Comparison of ENCODE assay signal across 11 cellular contexts in the genomic region with DNA sequence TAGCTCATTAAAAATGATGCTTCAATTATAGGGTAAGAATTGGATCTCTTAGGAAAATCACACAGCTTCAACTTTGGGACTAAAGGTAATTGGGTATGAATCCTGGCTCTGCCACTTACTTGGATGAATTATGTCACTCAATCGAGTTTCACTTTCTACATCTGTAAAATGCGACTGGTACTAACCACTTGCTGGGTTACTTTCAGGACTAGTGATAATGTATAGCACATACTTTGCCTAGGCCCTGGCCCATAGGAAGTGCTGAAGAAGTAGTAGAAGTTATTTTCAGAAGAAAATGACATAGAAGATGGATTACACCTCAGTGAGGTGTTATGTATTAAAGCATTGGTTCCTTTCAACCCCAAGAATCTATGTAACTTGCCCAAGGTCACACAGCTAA. TPM values are rescaled to one million over a fixed set of nuclear protein-coding genes. Genes with fewer than 3 reads are reported as not detected.
DNase-seq lines count a peak whose midpoint lies in the region; ATAC-seq, FAIRE-seq and TF ChIP-seq lines count a peak whose summit lies in the region.
"Had no signal": no experiment of that assay in that cellular context is flagged by ENCODE, and none has a peak within 500 bp of the region (broad histone marks: within the 10 kb centered on the region; RNA-seq: fewer than 3 reads in every experiment).

No MANE protein-coding gene starts in this region.

- FAIRE-seq in GM12891 (lab: Jason Lieb, UNC), result peak; percentile 78
- FAIRE-seq in D721Med (lab: Jason Lieb, UNC), result no peak

- H3K27ac Mint-ChIP-seq in activated naive CD8-positive, alpha-beta T cell treated with anti-CD3 and anti-CD28 coated beads, Interleukin-2, amount 10 ng/mL, durations not matched to agents 7 days and 5 days, result peak overlapping the region; percentile 97
- H3K27ac Mint-ChIP-seq: nephron had no signal

- ATAC-seq in GM21360 (IDR thresholded peaks at IDR 0.05; ENCODE audit: unreplicated experiment) (peak; percentile 54), HG03175 (IDR thresholded peaks at IDR 0.05; ENCODE audit: unreplicated experiment) (peak; percentile 77)
- ATAC-seq in activated naive CD8-positive, alpha-beta T cell treated with anti-CD3 and anti-CD28 coated beads, Interleukin-2, amount 10 ng/mL, durations not matched to agents 7 days and 5 days (ENCODE audit: low read depth), result peak; percentile 63

- H3K27me3 Mint-ChIP-seq in activated naive CD8-positive, alpha-beta T cell treated with anti-CD3 and anti-CD28 coated beads, Interleukin-2, amount 10 ng/mL, durations not matched to agents 7 days and 5 days, result no peaks in the 10 kb centered on the region

- H3K36me3 Mint-ChIP-seq in activated naive CD8-positive, alpha-beta T cell treated with anti-CD3 and anti-CD28 coated beads, Interleukin-2, amount 10 ng/mL, durations not matched to agents 7 days and 5 days, result no peaks in the 10 kb centered on the region

- TF ChIP-seq POLR2A in GM12891 (IDR thresholded peaks at IDR 0.05; ENCODE audit: low read depth, low read length), result no peak

- peak overlapping the region; percentile 60 for H3K4me3 Mint-ChIP-seq in activated naive CD8-positive, alpha-beta T cell treated with anti-CD3 and anti-CD28 coated beads, Interleukin-2, amount 10 ng/mL, durations not matched to agents 7 days and 5 days
- H3K4me3 Mint-ChIP-seq: nephron had no signal

- TF ChIP-seq CTCF in D721Med (IDR thresholded peaks at IDR 0.05; ENCODE audit: insufficient read depth, missing control alignments), result no peak

- POLR2A ChIA-PET in activated naive CD8-positive, alpha-beta T cell treated with anti-CD3 and anti-CD28 coated beads, Interleukin-2, amount 10 ng/mL, durations not matched to agents 7 days and 5 days (lab: Charles Lee), result interaction anchor here (0.5 to 5.8 kb wide), 7 partner anchors 28 to 525 kb away, joined by 3 to 71 read pairs (median 6); a partner anchor contains a TSS

- peaks cover 62% of the 10 kb centered on the region for H3K4me1 Mint-ChIP-seq in activated naive CD8-positive, alpha-beta T cell treated with anti-CD3 and anti-CD28 coated beads, Interleukin-2, amount 10 ng/mL, durations not matched to agents 7 days and 5 days

- H3K9me3 Mint-ChIP-seq in activated naive CD8-positive, alpha-beta T cell treated with anti-CD3 and anti-CD28 coated beads, Interleukin-2, amount 10 ng/mL, durations not matched to agents 7 days and 5 days, result no peaks in the 10 kb centered on the region
- H3K9me3 Mint-ChIP-seq: nephron had no signal

- no peak for DNase-seq in GM12891 (ENCODE audit: insufficient read length, low spot score)
- DNase-seq in activated naive CD8-positive, alpha-beta T cell treated with anti-CD3 and anti-CD28 coated beads, Interleukin-2, amount 10 ng/mL, durations not matched to agents 7 days and 5 days, result no peak
- no peak for DNase-seq in NCI-H2171 treated with DMSO at 0.1 percent for 48 hours (lab: John Stamatoyannopoulos, UW)
- DNase-seq in NCI-H82 treated with DMSO at 0.1 percent for 48 hours (lab: John Stamatoyannopoulos, UW; ENCODE audit: unreplicated experiment), result no peak
- no peak for DNase-seq in H4 (ENCODE audit: low spot score)
- no peak for DNase-seq in D721Med (ENCODE audit: insufficient read length, low spot score)
- DNase-seq: NCI-H446 treated with DMSO at 0.1 percent for 48 hours, stomach had no signal

TF ChIP-seq in GM12891, 5 proteins besides CTCF, POLR2A, EP300 and RAD21:
- TF ChIP-seq POU2F2 (IDR thresholded peaks at IDR 0.05; ENCODE audit: low read depth, low read length) (no peak), SPI1 (IDR thresholded peaks at IDR 0.05; ENCODE audit: low read depth, low read length) (no peak)

RNA-seq across cellular contexts. Expression of a gene that starts 29.5 kb away (rescaled TPM):
- 2.7 TPM for polyA plus RNA-seq in GM12891 (2012; ENCODE audit: low read depth, missing spikeins)
- total RNA-seq in activated naive CD8-positive, alpha-beta T cell treated with anti-CD3 and anti-CD28 coated beads, Interleukin-2, amount 10 ng/mL, durations not matched to agents 7 days and 5 days, result 10 to 100 TPM; 16.5 to 18.8 TPM
- total RNA-seq in H4 (2014; rRNA removed; shearing (Covaris generic)), result 4.5 and 6.0 TPM in 2 replicates
